ENCODE assay signal across 8 cellular contexts in the genomic region with DNA sequence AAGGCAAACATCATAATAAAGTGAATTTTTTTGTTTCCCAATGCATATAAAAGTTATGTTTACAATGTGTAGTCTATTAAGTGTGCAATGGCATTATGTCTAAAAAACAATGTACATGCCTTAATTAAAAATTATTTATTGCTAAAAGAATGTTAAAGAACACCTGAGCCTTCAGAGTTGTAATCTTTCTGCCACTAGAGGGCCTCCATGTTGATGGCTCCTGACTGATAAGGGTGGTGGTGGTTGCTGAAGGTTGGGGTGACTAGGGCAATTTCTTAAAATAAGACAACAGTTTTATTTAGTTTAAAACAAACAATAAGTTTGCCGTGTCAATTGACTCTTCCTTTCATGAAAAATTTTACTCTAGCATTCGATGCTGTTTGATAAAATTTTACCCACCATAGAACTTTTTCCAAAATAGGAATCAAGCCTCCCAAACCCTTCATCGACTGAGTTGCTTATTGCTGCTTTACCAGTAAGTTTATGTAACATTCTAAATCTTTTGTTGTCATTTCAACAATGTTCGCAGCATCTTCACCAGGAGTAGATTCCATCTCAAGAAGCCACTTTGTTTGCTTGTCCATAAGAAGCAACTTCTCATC. TPM values are rescaled to one million over a fixed set of nuclear protein-coding genes. Genes with fewer than 3 reads are reported as not detected.
DNase-seq lines count a peak whose midpoint lies in the region.

No MANE protein-coding gene starts in this region.

- no peak overlapping the region for H2BK12ac ChIP-seq in neuronal stem cell (ENCODE audit: low read length)

- H3K9ac ChIP-seq in neuronal stem cell (ENCODE audit: low read depth, low read length, poor library complexity): no peak overlapping the region

- H2AFZ ChIP-seq in neuronal stem cell (ENCODE audit: low read length): no peak overlapping the region

- DNase-seq in activated gamma-delta T cell treated with Interleukin-2 at 50 U/mL for 16 hours (peak; percentile 29), activated gamma-delta T cell (lab: John Stamatoyannopoulos, UW) (no peak), OCI-M1 (lab: John Stamatoyannopoulos, UW) (peak; percentile 59), renal cortical epithelial cell (ENCODE audit: low read depth) (peak; percentile 15), NCI-H446 treated with DMSO at 0.1 percent for 48 hours (lab: John Stamatoyannopoulos, UW) (no peak), C1 segment of cervical spinal cord (lab: John Stamatoyannopoulos, UW) (no peak), neuronal stem cell (ENCODE audit: low spot score) (no peak)
- peak; percentile 14 for DNase-seq in effector CD4-positive, alpha-beta T cell

- no peak overlapping the region for H2BK5ac ChIP-seq in neuronal stem cell (ENCODE audit: low read length)

- H3K18ac ChIP-seq in neuronal stem cell (ENCODE audit: low read length): no peak overlapping the region

- no peak overlapping the region for H2BK120ac ChIP-seq in neuronal stem cell (ENCODE audit: low read depth, low read length)

- no peak overlapping the region for H3K4me3 ChIP-seq in neuronal stem cell (ENCODE audit: low read length in 2 of 2)

- H3K27ac ChIP-seq in neuronal stem cell (replicated peaks; ENCODE audit: low read length): no peak overlapping the region

- no peak overlapping the region for H2AK5ac ChIP-seq in neuronal stem cell (ENCODE audit: low read depth, low read length)

- H2BK15ac ChIP-seq in neuronal stem cell (ENCODE audit: low read length): no peak overlapping the region

- H3K14ac ChIP-seq in neuronal stem cell (ENCODE audit: low read length): no peak overlapping the region

- H4K91ac ChIP-seq in neuronal stem cell (ENCODE audit: low read depth, low read length, poor library complexity): no peak overlapping the region

- H3K4me1 ChIP-seq in neuronal stem cell (ENCODE audit: control insufficient read depth in 2 of 2, insufficient read depth in 1 of 2, low read depth in 1 of 2, low read length in 2 of 2): no peaks in the 10 kb centered on the region

- H3K9me3 ChIP-seq in neuronal stem cell (replicated peaks in 1 of 2; ENCODE audit: control insufficient read depth in 2 of 2, insufficient read depth in 1 of 2, low read depth in 1 of 2, low read length in 2 of 2): peaks cover 0 to 3% of the 10 kb centered on the region in 2 donors

- no peaks in the 10 kb centered on the region for H3K36me3 ChIP-seq in neuronal stem cell (replicated peaks in 1 of 2; ENCODE audit: control insufficient read depth in 2 of 2, insufficient read depth in 2 of 2, low read length in 2 of 2)

- no peak overlapping the region for H3K23ac ChIP-seq in neuronal stem cell (ENCODE audit: low read depth, low read length, poor library complexity)

- no peak overlapping the region for H3K4me2 ChIP-seq in neuronal stem cell (ENCODE audit: insufficient read depth, low read length, poor library complexity, severe bottlenecking)

- H3K79me1 ChIP-seq in neuronal stem cell (ENCODE audit: low read depth, low read length): peaks cover 4% of the 10 kb centered on the region

- no CpG with 5 or more reads among the region's 4 CpGs for WGBS in neuronal stem cell (ENCODE audit: extremely low coverage in 2 of 2, insufficient read length in 2 of 2, insufficient replicate concordance in 1 of 2), 2 donors

- no peak overlapping the region for H3K4ac ChIP-seq in neuronal stem cell (ENCODE audit: low read length)

- H3K27me3 ChIP-seq in neuronal stem cell (ENCODE audit: control insufficient read depth in 3 of 3, insufficient read depth in 3 of 3, low read depth in 1 of 3, low read length in 3 of 3): no peaks in the 10 kb centered on the region

- H4K8ac ChIP-seq in neuronal stem cell (ENCODE audit: low read depth, low read length): no peak overlapping the region

RNA-seq across cellular contexts. Expression of gene MAP3K2, which starts 32.3 kb away (rescaled TPM):
- 29.7 and 49.2 TPM in 2 replicates for total RNA-seq in renal cortical epithelial cell
- 9.5 TPM for polyA plus RNA-seq in neuronal stem cell (2013, experiment 1 of 2)
- 10.4 TPM for polyA plus RNA-seq in neuronal stem cell (2013, experiment 2 of 2)

Comparison
In these comparisons a context has a peak if more than half of its experiments do, and no peak if none do; other contexts are left out.
1. DNase-seq: peak in activated gamma-delta T cell treated with Interleukin-2 at 50 U/mL for 16 hours (single experiment), OCI-M1 (single experiment), effector CD4-positive, alpha-beta T cell (single experiment) and renal cortical epithelial cell (single experiment); none in activated gamma-delta T cell (single experiment), NCI-H446 treated with DMSO at 0.1 percent for 48 hours (single experiment), C1 segment of cervical spinal cord (0 of 14) and neuronal stem cell (single experiment).